ENCODE assay signal across 7 cellular contexts in the genomic region with DNA sequence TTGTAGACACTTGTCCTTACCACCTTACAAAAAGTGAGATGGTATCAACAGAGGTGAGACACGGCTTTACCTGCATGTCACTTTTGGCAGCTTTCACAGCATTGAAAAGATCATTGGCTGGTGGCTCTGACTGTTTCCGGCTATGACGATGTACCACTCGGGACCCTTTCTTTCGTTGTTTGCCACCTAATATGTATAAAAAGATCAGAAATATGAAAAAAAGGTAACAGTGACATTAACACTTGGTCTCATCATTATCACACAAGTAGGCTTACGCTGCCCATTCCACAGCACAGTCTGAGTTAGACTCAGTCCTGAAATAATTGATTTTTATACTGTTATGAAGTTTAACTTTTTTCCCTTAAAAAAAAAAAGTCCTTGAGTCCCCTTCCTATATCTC. TPM values are rescaled to one million over a fixed set of nuclear protein-coding genes. Genes with fewer than 3 reads are reported as not detected.
"Had no signal": no experiment of that assay in that cellular context is flagged by ENCODE, and none has a peak within 500 bp of the region (broad histone marks: within the 10 kb centered on the region; RNA-seq: fewer than 3 reads in every experiment).

No MANE protein-coding gene starts in this region.

RNA-seq across cellular contexts. Expression of gene SPDYE6, which starts 29.1 kb away (rescaled TPM):
- total RNA-seq: M059J; PC-3; Right ventricle myocardium superior; SJSA1; T-cell; T-helper 1 cell treated with Interleukin-12 subunit alpha and Interleukin-12 subunit beta and Interleukin-4 antibody, amounts not matched to agents 30 ng/mL and 1 ng/mL, for 36 hours had no signal
- polyA plus RNA-seq: SK-N-SH had no signal
